Comparison of ENCODE assay signal across 8 cellular contexts in genomic region chr1:42035205-42035829, GRCh38.
A peak's percentile ranks its signal among the peaks of the same experiment; 100 is the strongest.
DNase-seq lines count a peak whose midpoint lies in the region; ATAC-seq and TF ChIP-seq lines count a peak whose summit lies in the region.

No MANE protein-coding gene starts in this region.

- H3K9me3 ChIP-seq in HUES64 (ENCODE audit: insufficient read depth, low read depth, low read length), result no peaks in the 10 kb centered on the region
- H3K9me3 ChIP-seq in mammary epithelial cell (replicated peaks; ENCODE audit: insufficient read depth, low read length), result no peaks in the 10 kb centered on the region

- WGBS in HUES64, result under 1% methylated on average over 66 of the region's 66 CpGs
- 0% methylated on average over 6 of the region's 66 CpGs for WGBS in mammary epithelial cell (ENCODE audit: low coverage, missing lambda C conversion rate)

- H4K20me1 ChIP-seq in mammary epithelial cell (ENCODE audit: insufficient read depth, low read length), result no peaks in the 10 kb centered on the region

- dilution Hi-C loops in mammary epithelial cell (cut with HindIII; ENCODE audit: low sequenced_read_pairs), result no loop called here

- H3K4me3 ChIP-seq in HUES64 (ENCODE audit: low read length) (peak overlapping the region; percentile 93), mammary epithelial cell (replicated peaks in 1 of 3; ENCODE audit: insufficient read depth in 1 of 3, low read depth in 2 of 3, low read length in 3 of 3) (peak overlapping the region; percentile 86 to 95 (median 93))

- H3K36me3 ChIP-seq in HUES64 (ENCODE audit: insufficient read depth, low read length) (no peaks in the 10 kb centered on the region), mammary epithelial cell (ENCODE audit: insufficient read depth, low read length) (no peaks in the 10 kb centered on the region)

- in situ Hi-C loops in mammary epithelial cell (cut with MboI; ENCODE audit: low sequenced_read_pairs in 2 of 2), result no loop called here

- H3K4me1 ChIP-seq in HUES64 (ENCODE audit: insufficient read depth, low read length) (peaks cover 7% of the 10 kb centered on the region; the same call in 1 of the 2 replicates), mammary epithelial cell (ENCODE audit: insufficient read depth, low read length) (peaks cover 19% of the 10 kb centered on the region)

- CTCF ChIA-PET in mammary epithelial cell (lab: Charles Lee; ENCODE audit: low non-redundant PET), result interaction anchor here (0.6 to 0.7 kb wide), 2 partner anchors 65 to 213 kb away, joined by 4 read pairs; no protein-coding TSS in a partner anchor

- BruUV-seq in mammary epithelial cell (replicated peaks; lab: Mats Ljungman, UMichigan), result no TSS peak

- TF ChIP-seq CTCF in mammary epithelial cell (conservative IDR thresholded peaks at IDR 0.05 in 1 of 2, IDR thresholded peaks at IDR 0.05 in 1 of 2; ENCODE audit: extremely low read depth in 1 of 2, insufficient read depth in 1 of 2, low read depth in 1 of 2, low read length in 2 of 2), result peak; percentile 3 to 37

- H3K27me3 ChIP-seq in HUES64 (ENCODE audit: insufficient read depth, low read length) (peaks cover 40% of the 10 kb centered on the region), mammary epithelial cell (ENCODE audit: insufficient read depth, low read length) (no peaks in the 10 kb centered on the region)

- ATAC-seq in GM21619 (IDR thresholded peaks at IDR 0.05; ENCODE audit: unreplicated experiment), result peak; percentile 73

- H3K4me2 ChIP-seq in mammary epithelial cell (ENCODE audit: insufficient read depth, low read depth, low read length), result peak overlapping the region; percentile 82

- peak overlapping the region; percentile 54; the same call in 1 of the 2 replicates for H3K9ac ChIP-seq in HUES64 (ENCODE audit: low read depth, low read length)
- H3K9ac ChIP-seq in mammary epithelial cell (ENCODE audit: insufficient read depth, low read length), result peak overlapping the region; percentile 80

- H3K27ac ChIP-seq in HUES64 (ENCODE audit: low read depth, low read length) (no peak overlapping the region), mammary epithelial cell (ENCODE audit: insufficient read depth, low read depth, low read length) (peak overlapping the region; percentile 53)

- intact Hi-C loops in mammary epithelial cell (cut with micrococcal nuclease), result loop anchor here (1.0 to 5.0 kb wide), 3 partner anchors 118 to 461 kb away; partner anchors contain the start of gene HIVEP3

- peaks cover 44% of the 10 kb centered on the region for H3K79me2 ChIP-seq in mammary epithelial cell (ENCODE audit: insufficient read depth, low read length)

- H2AFZ ChIP-seq in mammary epithelial cell (ENCODE audit: low read depth, low read length), result peak overlapping the region; percentile 99

- peak; percentile 74 for DNase-seq in NK-92 treated with Interleukin-12 subunit alpha and Interleukin-12 subunit beta, amount 100 ng/mL, for 24 hours (lab: John Stamatoyannopoulos, UW)
- DNase-seq in NK-92 (lab: John Stamatoyannopoulos, UW; ENCODE audit: unreplicated experiment), result no peak
- DNase-seq in RPMI7951 (ENCODE audit: low read depth), result peak; percentile 67
- peak; percentile 61 for DNase-seq in mammary epithelial cell
- DNase-seq in islet precursor cell, result peak; percentile 75
- DNase-seq in smooth muscle cell of the brain vasculature (ENCODE audit: low read depth, low spot score), result peak; percentile 17
